18 cellular contexts compared by ENCODE assay signal in the genomic region with DNA sequence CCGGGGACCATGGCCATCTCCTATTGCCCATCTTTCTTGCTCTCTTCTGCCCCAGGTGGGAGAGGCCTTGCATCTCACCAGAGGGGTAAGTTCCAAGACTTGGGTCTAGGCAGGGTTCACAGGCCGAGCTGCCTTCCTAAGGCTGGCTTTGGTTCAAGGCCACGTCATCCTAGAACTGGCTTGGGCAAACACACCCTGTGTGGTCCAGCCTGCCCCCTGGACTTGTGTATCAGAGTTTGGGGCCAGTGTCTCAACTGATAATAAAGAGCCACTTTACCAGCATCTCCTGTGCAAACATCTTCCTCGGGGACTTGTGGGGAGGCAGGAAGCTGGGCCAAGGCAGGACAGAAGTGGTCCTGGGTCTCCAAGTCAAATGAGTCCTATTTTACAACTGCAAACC.
"Had no signal": no experiment of that assay in that cellular context is flagged by ENCODE, and none has a peak within 500 bp of the region (broad histone marks: within the 10 kb centered on the region; RNA-seq: fewer than 3 reads in every experiment).

No MANE protein-coding gene starts in this region.

- H3K27ac ChIP-seq: epithelial cell of prostate, gastrocnemius medialis, heart right ventricle, sigmoid colon, skin epidermis, suprapubic skin, thyroid gland had no signal

- FAIRE-seq: islet of Langerhans, urothelium cell line had no signal

- H3K9me3 ChIP-seq: gastrocnemius medialis, sigmoid colon, suprapubic skin, thyroid gland had no signal

- H3K27me3 Mint-ChIP-seq: naive thymus-derived CD4-positive, alpha-beta T cell; type B pancreatic cell had no signal

- H3K27me3 ChIP-seq: gastrocnemius medialis, heart right ventricle, sigmoid colon, suprapubic skin, thyroid gland had no signal

- H3K4me3 Mint-ChIP-seq: naive thymus-derived CD4-positive, alpha-beta T cell; nephron progenitor cell; type B pancreatic cell had no signal

- H3K4me1 ChIP-seq: gastrocnemius medialis, sigmoid colon, suprapubic skin had no signal

- H3K27ac Mint-ChIP-seq: naive thymus-derived CD4-positive, alpha-beta T cell; nephron progenitor cell; type B pancreatic cell had no signal

- ATAC-seq: gastrocnemius medialis; heart right ventricle; naive thymus-derived CD4-positive, alpha-beta T cell had no signal

- H3K4me1 Mint-ChIP-seq: nephron progenitor cell had no signal

- DNase-seq: effector memory CD4-positive, alpha-beta T cell; gastrocnemius medialis; heart right ventricle; hypothalamus; kidney glomerular epithelial cell; mesendoderm; naive thymus-derived CD4-positive, alpha-beta T cell; nephron progenitor cell; posterior cingulate gyrus; sigmoid colon; stimulated activated naive CD4-positive, alpha-beta T cell; thyroid gland had no signal

- H3K4me3 ChIP-seq: gastrocnemius medialis, heart right ventricle, sigmoid colon, skin epidermis, suprapubic skin, thyroid gland had no signal

- H3K36me3 ChIP-seq: gastrocnemius medialis, sigmoid colon, suprapubic skin, thyroid gland had no signal
